In the genomic region with DNA sequence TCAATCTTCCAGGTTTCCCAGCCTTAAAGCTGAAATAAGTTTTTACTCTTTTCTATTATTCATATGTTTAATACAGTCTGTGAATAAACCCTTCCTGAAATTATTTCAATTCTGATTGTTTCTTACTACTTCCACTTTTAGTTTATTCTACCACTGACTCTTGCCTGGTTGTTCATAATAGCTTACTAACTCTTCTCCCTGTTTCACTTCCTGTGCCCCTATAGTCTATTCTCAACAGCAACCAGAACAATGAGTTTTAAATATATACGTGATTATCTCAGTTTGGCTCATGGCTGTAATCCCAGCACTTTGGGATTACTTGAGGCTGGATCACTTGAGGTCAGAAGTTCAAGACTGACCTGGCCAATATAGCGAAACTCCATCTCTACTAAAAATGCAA, we compare ENCODE assay signal across 35 cellular contexts.
DNase-seq lines count a peak whose midpoint lies in the region; ATAC-seq, FAIRE-seq and TF ChIP-seq lines count a peak whose summit lies in the region.
"Had no signal": no experiment of that assay in that cellular context is flagged by ENCODE, and none has a peak within 500 bp of the region (broad histone marks: within the 10 kb centered on the region; RNA-seq: fewer than 3 reads in every experiment).

No MANE protein-coding gene starts in this region.

- H3K4me2 ChIP-seq in endothelial cell of umbilical vein (ENCODE audit: insufficient read depth, low read length) (no peak overlapping the region), SK-N-SH (no peak overlapping the region)
- H3K4me2 ChIP-seq: hepatocyte had no signal

- CTCF ChIA-PET in endothelial cell of umbilical vein (lab: Charles Lee): interaction anchor here (1.1 to 2.2 kb wide), 2 partner anchors 10 to 20 kb away, joined by 5 to 8 read pairs; no protein-coding TSS in a partner anchor
- CTCF ChIA-PET in SK-N-SH (lab: Yijun Ruan, JAX): interaction anchor here (1.0 kb wide), 1 partner anchor 19 kb away, joined by 3 read pairs; no protein-coding TSS in a partner anchor

- no peak for TF ChIP-seq EP300 in SK-N-SH (IDR thresholded peaks at IDR 0.05; ENCODE audit: borderline replicate concordance in 1 of 2, low read depth in 1 of 2, low read length in 1 of 2)

- H3K4me3 ChIP-seq in endothelial cell of umbilical vein (replicated peaks in 1 of 3; ENCODE audit: insufficient read depth in 1 of 3, low read depth in 1 of 3, low read length in 3 of 3) (no peak overlapping the region), SK-N-SH (ENCODE audit: low read depth in 2 of 2, low read length in 1 of 2) (no peak overlapping the region)
- H3K4me3 ChIP-seq: body of pancreas, gastroesophageal sphincter, GM23248, hepatocyte, lower lobe of right lung, Peyer's patch, thoracic aorta, uterus had no signal

- POLR2A ChIA-PET in endothelial cell of umbilical vein (lab: Charles Lee): no interaction called here
- POLR2A ChIA-PET in SK-N-SH (lab: Yijun Ruan, JAX): no interaction called here

- dilution Hi-C loops in endothelial cell of umbilical vein (cut with MboI; ENCODE audit: extremely low pct_ligation_motif_present, low sequenced_read_pairs): no loop called here

- peak; percentile 35 for FAIRE-seq in endothelial cell of umbilical vein (lab: Jason Lieb, UNC)
- FAIRE-seq: GM12892, GM19239, HepG2 had no signal

- TF ChIP-seq RAD21 in SK-N-SH (IDR thresholded peaks at IDR 0.05; ENCODE audit: low read length): no peak

- H2AFZ ChIP-seq in endothelial cell of umbilical vein (ENCODE audit: low read depth, low read length) (no peak overlapping the region), SK-N-SH (ENCODE audit: low read depth) (no peak overlapping the region)
- H2AFZ ChIP-seq: GM23248, hepatocyte had no signal

- no peak for TF ChIP-seq CTCF in endothelial cell of umbilical vein (IDR thresholded peaks at IDR 0.05; ENCODE audit: extremely low read depth in 1 of 2, insufficient read depth in 1 of 2, low read depth in 1 of 2, low read length in 2 of 2)
- TF ChIP-seq CTCF in SK-N-SH (IDR thresholded peaks at IDR 0.05): no peak

- intact Hi-C loops in endothelial cell of umbilical vein (cut with micrococcal nuclease): no loop called here
- intact Hi-C loops in head of caudate nucleus (cut with DNase I): no loop called here

- H3K4me1 ChIP-seq in endothelial cell of umbilical vein (ENCODE audit: control insufficient read depth, extremely low read depth, insufficient read depth, low read length) (no peaks in the 10 kb centered on the region), SK-N-SH (ENCODE audit: control insufficient read depth in 1 of 2, insufficient read depth in 2 of 2, low read depth in 1 of 2, low read length in 1 of 2) (no peaks in the 10 kb centered on the region)
- H3K4me1 ChIP-seq: BE2C, body of pancreas, gastroesophageal sphincter, lower lobe of right lung, Peyer's patch, uterus had no signal

- H3K9ac ChIP-seq in endothelial cell of umbilical vein (replicated peaks; ENCODE audit: extremely low read depth, insufficient read depth, low read length) (no peak overlapping the region), SK-N-SH (no peak overlapping the region)
- H3K9ac ChIP-seq: GM23248 had no signal

- H3F3A ChIP-seq in SK-N-SH (replicated peaks; ENCODE audit: insufficient read depth): no peaks in the 10 kb centered on the region

- no peaks in the 10 kb centered on the region for H3K9me1 ChIP-seq in endothelial cell of umbilical vein (replicated peaks; ENCODE audit: control insufficient read depth, extremely low read depth, insufficient read depth, low read length)

- H3K27ac ChIP-seq in endothelial cell of umbilical vein (ENCODE audit: insufficient read depth, low read depth, low read length): no peak overlapping the region
- no peak overlapping the region for H3K27ac ChIP-seq in SK-N-SH (ENCODE audit: low read depth in 2 of 2, low read length in 1 of 2)
- H3K27ac ChIP-seq: body of pancreas, gastroesophageal sphincter, GM23248, hepatocyte, lower lobe of right lung, neutrophil, Peyer's patch, thoracic aorta, uterus, VCaP had no signal

- no TSS peak for BruUV-seq in endothelial cell of umbilical vein (replicated peaks; lab: Mats Ljungman, UMichigan)

- no peaks in the 10 kb centered on the region for H4K20me1 ChIP-seq in endothelial cell of umbilical vein (replicated peaks; ENCODE audit: control insufficient read depth, extremely low read depth, insufficient read depth, low read length)
- no peaks in the 10 kb centered on the region for H4K20me1 ChIP-seq in SK-N-SH (ENCODE audit: insufficient read depth)

- DNase-seq in endothelial cell of umbilical vein (ENCODE audit: low read depth, low spot score): peak; percentile 13
- DNase-seq in activated CD4-positive, alpha-beta T cell treated with anti-CD3 and anti-CD28 coated beads for 4 hours: no peak
- no peak for DNase-seq in head of caudate nucleus
- DNase-seq in SK-N-SH: no peak
- DNase-seq: activated CD4-positive, alpha-beta T cell treated with anti-CD3 and anti-CD28 coated beads for 36 hours; activated CD8-positive, alpha-beta T cell treated with anti-CD3 and anti-CD28 coated beads, Interleukin-2, amount 10 ng/mL, durations not matched to agents 7 days and 5 days; activated naive CD4-positive, alpha-beta T cell treated with anti-CD3 and anti-CD28 coated beads, Interleukin-2, amount 50 U/mL, for 16 hours; BE2C; body of pancreas; CD8-positive, alpha-beta T cell; GM23248; Kasumi-1; lower lobe of right lung; midbrain; naive thymus-derived CD4-positive, alpha-beta T cell; NCI-H1436; NCI-H2081; NCI-H526; Peyer's patch; right cardiac atrium; SHP77 treated with DMSO at 0.1 percent for 48 hours; stimulated activated CD4-positive, alpha-beta T cell treated with anti-CD3 and anti-CD28 coated beads, Interleukin-1b, Interleukin-23, amount 100 ng/mL, for 48 hours; uterus had no signal

- 11% methylated on average over 2 of the region's 2 CpGs for WGBS in SK-N-SH (ENCODE audit: low lambda C conversion rate)

- H3K9me3 ChIP-seq in endothelial cell of umbilical vein (replicated peaks; ENCODE audit: control insufficient read depth, insufficient read depth, low read length) (no peaks in the 10 kb centered on the region), SK-N-SH (no peaks in the 10 kb centered on the region)
- H3K9me3 ChIP-seq: BE2C, body of pancreas, gastroesophageal sphincter, lower lobe of right lung, neutrophil, Peyer's patch, thoracic aorta, uterus had no signal

- H3K79me2 ChIP-seq in endothelial cell of umbilical vein (ENCODE audit: control insufficient read depth, insufficient read depth, low read length) (no peaks in the 10 kb centered on the region), SK-N-SH (ENCODE audit: insufficient read depth) (no peaks in the 10 kb centered on the region)
- H3K79me2 ChIP-seq: hepatocyte had no signal

- no peaks in the 10 kb centered on the region for H3K36me3 ChIP-seq in endothelial cell of umbilical vein (ENCODE audit: control insufficient read depth in 2 of 2, extremely low read depth in 1 of 2, insufficient read depth in 2 of 2, low read length in 2 of 2)
- no peaks in the 10 kb centered on the region for H3K36me3 ChIP-seq in SK-N-SH (replicated peaks in 1 of 2; ENCODE audit: control insufficient read depth in 1 of 2, insufficient read depth in 2 of 2, low read length in 1 of 2)
- H3K36me3 ChIP-seq: BE2C, gastroesophageal sphincter, lower lobe of right lung, neutrophil, Peyer's patch, thoracic aorta, uterus had no signal

- TF ChIP-seq POLR2A in endothelial cell of umbilical vein (IDR thresholded peaks at IDR 0.05; ENCODE audit: low read depth, low read length): no peak

- H3K9me2 ChIP-seq in SK-N-SH: no peaks in the 10 kb centered on the region

- H3K27me3 ChIP-seq in endothelial cell of umbilical vein (ENCODE audit: control insufficient read depth in 2 of 2, insufficient read depth in 2 of 2, low read length in 2 of 2) (no peaks in the 10 kb centered on the region), SK-N-SH (ENCODE audit: insufficient read depth) (no peaks in the 10 kb centered on the region)
- H3K27me3 ChIP-seq: BE2C, body of pancreas, gastroesophageal sphincter, hepatocyte, neutrophil, Peyer's patch, uterus had no signal

- peak; percentile 69 for ATAC-seq in GM18867 (IDR thresholded peaks at IDR 0.05; ENCODE audit: unreplicated experiment)
- peak; percentile 80 for ATAC-seq in GM21717 (IDR thresholded peaks at IDR 0.05; ENCODE audit: unreplicated experiment)
- ATAC-seq in HG03460 (IDR thresholded peaks at IDR 0.05; ENCODE audit: unreplicated experiment): peak; percentile 85
- ATAC-seq: activated CD4-positive, alpha-beta T cell treated with anti-CD3 and anti-CD28 coated beads for 36 hours; activated CD8-positive, alpha-beta T cell treated with anti-CD3 and anti-CD28 coated beads, Interleukin-2, amount 10 ng/mL, durations not matched to agents 7 days and 5 days; activated T-helper 17 cell treated with anti-CD3 and anti-CD28 coated beads, Interleukin-2, amount 50 U/mL, for 72 hours; body of pancreas; CD8-positive, alpha-beta T cell; gastroesophageal sphincter; HepG2; lower lobe of right lung; naive thymus-derived CD4-positive, alpha-beta T cell; right cardiac atrium had no signal

TF ChIP-seq in endothelial cell of umbilical vein, 7 proteins besides CTCF, POLR2A, EP300 and RAD21 (continues in another document):
- TF ChIP-seq MYC (IDR thresholded peaks at IDR 0.05; ENCODE audit: low read depth, low read length): no peak
- TF ChIP-seq, protein P1, sequence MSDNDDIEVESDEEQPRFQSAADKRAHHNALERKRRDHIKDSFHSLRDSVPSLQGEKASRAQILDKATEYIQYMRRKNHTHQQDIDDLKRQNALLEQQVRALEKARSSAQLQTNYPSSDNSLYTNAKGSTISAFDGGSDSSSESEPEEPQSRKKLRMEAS (IDR thresholded peaks at IDR 0.05; ENCODE audit: insufficient read depth, insufficient read length): no peak
- TF ChIP-seq JUN (IDR thresholded peaks at IDR 0.05; ENCODE audit: borderline replicate concordance, insufficient read depth, insufficient read length, low read depth): no peak
- no peak for TF ChIP-seq GATA2 (IDR thresholded peaks at IDR 0.05; ENCODE audit: insufficient read depth, insufficient read length, low read depth, low read length)
- TF ChIP-seq EZH2 (IDR thresholded peaks at IDR 0.05; ENCODE audit: borderline replicate concordance, low read depth, low read length, severe bottlenecking): no peak

TF ChIP-seq in SK-N-SH, 30 proteins besides CTCF, POLR2A, EP300 and RAD21 (continues in another document):
- TF ChIP-seq TEAD4 (IDR thresholded peaks at IDR 0.05; ENCODE audit: borderline replicate concordance, insufficient read depth) (no peak), SMC3 (IDR thresholded peaks at IDR 0.05; ENCODE audit: low read depth, low read length) (no peak), ELF1 (IDR thresholded peaks at IDR 0.05) (no peak), RFX5 (IDR thresholded peaks at IDR 0.05; ENCODE audit: low read length) (no peak), EZH2phosphoT487 (IDR thresholded peaks at IDR 0.05; ENCODE audit: borderline replicate concordance, low read depth) (no peak), NFIC (IDR thresholded peaks at IDR 0.05; ENCODE audit: borderline replicate concordance) (no peak), NRF1 (IDR thresholded peaks at IDR 0.05; ENCODE audit: low read depth, low read length) (no peak)
